Comparison of ENCODE assay signal across 8 cellular contexts in the genomic region with DNA sequence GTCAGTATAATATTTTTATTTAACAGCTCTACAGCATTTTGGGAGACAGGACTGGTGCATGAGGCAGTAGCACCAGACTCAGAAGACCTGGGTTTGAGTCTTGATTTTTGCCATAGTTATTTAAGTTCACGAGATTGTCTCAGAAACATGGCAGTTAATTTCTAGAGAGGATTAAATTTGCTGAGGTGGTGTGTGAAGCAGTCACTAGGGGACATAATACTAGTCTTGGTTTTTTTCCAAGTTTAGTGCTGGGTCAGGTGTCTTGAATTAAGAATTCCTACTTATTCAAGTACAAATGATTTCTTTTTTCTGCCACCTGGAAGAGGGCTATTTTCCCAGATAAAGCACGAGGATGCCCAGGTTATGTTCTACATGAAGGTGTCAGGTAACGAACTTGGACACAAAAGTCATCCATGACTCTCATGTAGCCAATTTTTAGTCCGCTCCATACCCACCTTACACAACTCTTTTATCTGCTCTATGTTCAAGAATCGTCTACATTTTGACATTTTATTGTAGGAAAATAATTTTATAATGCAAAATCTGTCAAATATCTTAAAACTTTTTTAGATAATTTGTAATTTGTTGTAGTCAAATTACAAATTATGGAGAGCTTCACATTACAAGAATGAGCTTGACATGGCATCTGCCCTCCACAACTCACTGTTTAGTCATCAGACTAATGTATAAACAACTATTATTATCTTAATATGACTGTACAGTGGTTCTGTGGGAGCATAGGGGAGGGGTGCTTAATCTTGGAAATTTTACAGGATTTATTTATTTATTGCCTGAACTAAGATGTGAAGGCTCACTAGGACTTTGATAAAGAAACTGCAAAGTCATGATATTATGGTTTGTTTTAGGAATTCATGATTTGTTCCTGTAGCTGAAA. TPM values are rescaled to one million over a fixed set of nuclear protein-coding genes. Genes with fewer than 3 reads are reported as not detected.
DNase-seq lines count a peak whose midpoint lies in the region; ATAC-seq and TF ChIP-seq lines count a peak whose summit lies in the region.

No MANE protein-coding gene starts in this region.

- peak; percentile 52 for DNase-seq in DMS 273 (lab: John Stamatoyannopoulos, UW; ENCODE audit: unreplicated experiment)
- DNase-seq in adipocyte (ENCODE audit: low read depth) = peak; percentile 62
- no peak for DNase-seq in kidney epithelial cell (ENCODE audit: low read depth)
- DNase-seq in superior temporal gyrus (ENCODE audit: extremely low spot score) = peak; percentile 16
- DNase-seq in T-helper 9 cell = no peak

- H3K9ac ChIP-seq in adipocyte (ENCODE audit: low read length) = peak overlapping the region; percentile 98

- ATAC-seq in GM18907 (IDR thresholded peaks at IDR 0.05; ENCODE audit: unreplicated experiment) = no peak
- ATAC-seq in GM21390 (IDR thresholded peaks at IDR 0.05; ENCODE audit: unreplicated experiment) = no peak

- no peak for TF ChIP-seq CTCF in kidney epithelial cell (IDR thresholded peaks at IDR 0.05; ENCODE audit: insufficient read depth, low read length, poor library complexity, severe bottlenecking)

- H3K27me3 ChIP-seq in adipocyte (replicated peaks; ENCODE audit: control insufficient read depth, insufficient read depth, low read length) = no peaks in the 10 kb centered on the region
- no peaks in the 10 kb centered on the region for H3K27me3 ChIP-seq in kidney epithelial cell (ENCODE audit: control insufficient read depth, insufficient read depth, low read length)

- peak overlapping the region; percentile 98 for H3K27ac ChIP-seq in KOPT-K1 (ENCODE audit: low read depth, low read length, poor library complexity, severe bottlenecking)

- H3K4me1 ChIP-seq in adipocyte (ENCODE audit: control insufficient read depth, insufficient read depth, low read length) = peaks cover 31% of the 10 kb centered on the region

- H3K36me3 ChIP-seq in KOPT-K1 (ENCODE audit: insufficient read depth, low read length) = peaks cover 50% of the 10 kb centered on the region
- peaks cover 27% of the 10 kb centered on the region for H3K36me3 ChIP-seq in adipocyte (ENCODE audit: control insufficient read depth, insufficient read depth, low read length, severe bottlenecking)
- no peaks in the 10 kb centered on the region for H3K36me3 ChIP-seq in kidney epithelial cell (ENCODE audit: control insufficient read depth, insufficient read depth, low read length)

- H3K4me3 ChIP-seq in adipocyte (ENCODE audit: low read length) = peak overlapping the region; percentile 94
- peak overlapping the region; percentile 77 for H3K4me3 ChIP-seq in kidney epithelial cell (ENCODE audit: low read depth, low read length)

- H3K9me3 ChIP-seq in KOPT-K1 (ENCODE audit: insufficient read depth, low read length, poor library complexity, severe bottlenecking) (no peaks in the 10 kb centered on the region), adipocyte (ENCODE audit: control insufficient read depth, low read length) (no peaks in the 10 kb centered on the region)

RNA-seq across cellular contexts. Expression of a gene that starts 1.6 kb away (rescaled TPM):
- total RNA-seq in kidney epithelial cell = 87.6 and 91.7 TPM in 2 replicates

Comparison
In these comparisons a context has a peak if more than half of its experiments do, and no peak if none do; other contexts are left out.
1. DNase-seq: peak in DMS 273 (single experiment), adipocyte (single experiment) and superior temporal gyrus (single experiment); none in kidney epithelial cell (single experiment) and T-helper 9 cell (single experiment).